1 cellular context compared by ENCODE assay signal in genomic region chr10:71857934-71858890, GRCh38.
TF ChIP-seq lines count a peak whose summit lies in the region.

No MANE protein-coding gene starts in this region.

TF ChIP-seq in WTC11, 78 proteins besides CTCF, POLR2A, EP300 and RAD21 (continued from another document):
- no peak for TF ChIP-seq HMGXB4 (CRISPR knock-in tag; IDR thresholded peaks at IDR 0.05)
- no peak for TF ChIP-seq PREB (CRISPR knock-in tag; IDR thresholded peaks at IDR 0.05; ENCODE audit: borderline replicate concordance)
- no peak for TF ChIP-seq RORB (CRISPR knock-in tag; IDR thresholded peaks at IDR 0.05)
- no peak for TF ChIP-seq ZNF138 (CRISPR knock-in tag; conservative IDR thresholded peaks at IDR 0.05)
